Comparison of ENCODE assay signal across 9 cellular contexts in the genomic region with DNA sequence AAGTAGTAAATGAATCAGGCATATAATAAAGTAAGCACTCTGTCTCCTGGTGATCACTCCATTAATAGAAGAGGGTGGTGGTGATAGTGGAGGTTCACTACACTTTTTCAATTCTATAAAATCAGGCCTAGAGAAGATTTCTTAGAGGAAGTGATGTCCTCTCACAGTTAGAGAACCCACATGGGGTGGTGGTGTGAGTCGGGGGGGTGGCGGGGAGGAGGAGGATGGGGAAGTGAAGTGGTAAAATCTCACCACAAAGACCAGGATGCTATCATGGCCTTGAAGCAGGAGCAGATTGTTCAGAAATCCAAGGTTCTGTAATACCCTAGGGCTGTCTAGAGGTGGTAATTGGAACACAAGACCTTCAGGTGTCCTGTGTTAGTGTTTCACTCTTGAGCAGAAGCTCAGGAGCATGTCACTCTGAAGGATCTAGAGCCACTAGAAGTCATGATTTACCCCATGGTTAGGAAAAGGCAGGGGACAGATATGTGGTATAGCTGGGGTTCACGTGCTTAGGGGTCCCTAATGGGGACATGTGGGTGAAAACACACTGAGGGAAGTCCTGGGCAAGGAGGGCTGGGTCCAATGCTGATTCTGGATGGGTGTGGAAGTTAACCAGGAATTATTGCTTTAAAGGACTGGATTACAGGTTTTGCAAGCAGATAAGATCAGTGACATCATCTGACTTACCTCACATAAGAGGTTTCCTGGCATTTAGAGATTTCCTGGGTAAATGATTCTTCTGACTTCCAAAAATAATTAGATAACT. TPM values are rescaled to one million over a fixed set of nuclear protein-coding genes. Genes with fewer than 3 reads are reported as not detected.
DNase-seq lines count a peak whose midpoint lies in the region; ATAC-seq, FAIRE-seq and TF ChIP-seq lines count a peak whose summit lies in the region.
"Had no signal": no experiment of that assay in that cellular context is flagged by ENCODE, and none has a peak within 500 bp of the region (broad histone marks: within the 10 kb centered on the region; RNA-seq: fewer than 3 reads in every experiment).

No MANE protein-coding gene starts in this region.

- H3K27ac ChIP-seq in A549 (0 out of 6 replicates have a peak overlapping the region, but pooled peaks of 1 of the 2 experiments have one; percentile 31), HEK293 (ENCODE audit: extremely low read depth, low read depth, low read length) (no peak overlapping the region), esophagus squamous epithelium (peak overlapping the region in 3 of 4 donors; percentile 19 to 56 (median 47)), MM.1S (ENCODE audit: low read length) (no peak overlapping the region)
- H3K27ac ChIP-seq: VCaP had no signal

- POLR2A ChIA-PET in A549 (lab: Yijun Ruan, JAX) (interaction anchor here (0.6 kb wide), 1 partner anchor 21 kb away, joined by 5 read pairs; no protein-coding TSS in a partner anchor), HEK293 (lab: Yijun Ruan, JAX) (interaction anchor here (1.0 to 2.8 kb wide), 3 partner anchors 25 to 107 kb away, joined by 3 to 18 read pairs (median 5); partner anchors contain the start of genes RNF125 and TRAPPC8)

- WGBS in A549 (ENCODE audit: missing lambda C conversion rate), result 47% methylated on average over 3 of the region's 3 CpGs
- WGBS in esophagus squamous epithelium, 2 donors, result 62 to 73% methylated on average over 1 to 2 of the region's 3 CpGs

- H3F3A ChIP-seq in MM.1S (ENCODE audit: insufficient read depth, low read length), result no peaks in the 10 kb centered on the region

- TF ChIP-seq POLR2A in A549 (IDR thresholded peaks at IDR 0.05; ENCODE audit: low read length) (no peak), esophagus squamous epithelium (IDR thresholded peaks at IDR 0.05) (no peak)

- no peak for TF ChIP-seq CTCF in A549 (IDR thresholded peaks at IDR 0.05)
- TF ChIP-seq CTCF in HEK293 (tag by site-specific recombination; IDR thresholded peaks at IDR 0.05), result no peak
- no peak for TF ChIP-seq CTCF in esophagus squamous epithelium (IDR thresholded peaks at IDR 0.05)
- no peak for TF ChIP-seq CTCF in MM.1S (IDR thresholded peaks at IDR 0.05; ENCODE audit: low read length)

- H3K4me2 ChIP-seq in A549, result peak overlapping the region; percentile 28; the same call in 1 of the 3 replicates
- no peak overlapping the region for H3K4me2 ChIP-seq in MM.1S (ENCODE audit: low read depth, low read length)

- H3K4me3 ChIP-seq in A549 (no peak overlapping the region), HEK293 (ENCODE audit: low read depth, low read length) (no peak overlapping the region), esophagus squamous epithelium (no peak overlapping the region), MM.1S (ENCODE audit: low read length) (no peak overlapping the region)

- no peak for TF ChIP-seq RAD21 in A549 (conservative IDR thresholded peaks at IDR 0.05 in 1 of 2, IDR thresholded peaks at IDR 0.05 in 1 of 2)

- no peak overlapping the region for H2AFZ ChIP-seq in MM.1S (ENCODE audit: low read length)

- no peak for ATAC-seq in A549

- no peak overlapping the region for H3K9ac ChIP-seq in MM.1S (ENCODE audit: low read length)

- intact Hi-C loops in esophagus squamous epithelium (cut with DNase I), result no loop called here

- H3K4me1 ChIP-seq in A549 (peaks cover 16% of the 10 kb centered on the region; the same call in 2 of the 3 replicates), HEK293 (ENCODE audit: control insufficient read depth, insufficient read depth, low read length) (peaks cover 6% of the 10 kb centered on the region), esophagus squamous epithelium (peaks cover 0 to 21% (median 13%) of the 10 kb centered on the region in 3 donors), MM.1S (ENCODE audit: low read length) (no peaks in the 10 kb centered on the region)

- H3K79me2 ChIP-seq in MM.1S (ENCODE audit: low read length), result no peaks in the 10 kb centered on the region

- FAIRE-seq in A549 (lab: Jason Lieb, UNC), result no peak

- no peaks in the 10 kb centered on the region for H4K20me1 ChIP-seq in MM.1S (ENCODE audit: insufficient read depth, low read length)

- H3K27me3 ChIP-seq in esophagus squamous epithelium, result no peaks in the 10 kb centered on the region
- H3K27me3 ChIP-seq in MM.1S (replicated peaks; ENCODE audit: insufficient read depth, low read length), result no peaks in the 10 kb centered on the region

- peaks cover 0 to 4% of the 10 kb centered on the region in 2 experiments; a peak in 1 of 3 replicates for H3K36me3 ChIP-seq in HEK293 (ENCODE audit: control insufficient read depth in 2 of 2, insufficient read depth in 1 of 2, low read length in 2 of 2)
- peaks cover 0 to 7% (median 0%) of the 10 kb centered on the region in 3 donors for H3K36me3 ChIP-seq in esophagus squamous epithelium
- H3K36me3 ChIP-seq in MM.1S (replicated peaks; ENCODE audit: insufficient read depth, low read length), result no peaks in the 10 kb centered on the region

- peak in 1 of 2 experiments; percentile 9 for DNase-seq in A549 (ENCODE audit: low read depth in 1 of 2, low spot score in 1 of 2)
- peak; percentile 61 for DNase-seq in UCSD-AML1 (lab: John Stamatoyannopoulos, UW; ENCODE audit: unreplicated experiment)
- no peak for DNase-seq in esophagus squamous epithelium (lab: John Stamatoyannopoulos, UW)
- peak; percentile 32 to 52 for DNase-seq in stimulated activated CD4-positive, alpha-beta T cell treated with anti-CD3 and anti-CD28 coated beads, Interleukin-2, amount 100 ng/mL, for 24 hours
- no peak for DNase-seq in MM.1S
- no peak for DNase-seq in HPDE6-E6E7 (ENCODE audit: extremely low spot score)
- DNase-seq in T1000 (lab: John Stamatoyannopoulos, UW), result no peak

- H3K9me2 ChIP-seq in MM.1S (replicated peaks; ENCODE audit: insufficient read depth, low read length), result no peaks in the 10 kb centered on the region

- H3K9me3 ChIP-seq in A549 (no peaks in the 10 kb centered on the region), HEK293 (ENCODE audit: control insufficient read depth, insufficient read depth, low read depth, low read length) (no peaks in the 10 kb centered on the region), esophagus squamous epithelium (no peaks in the 10 kb centered on the region), MM.1S (replicated peaks; ENCODE audit: insufficient read depth, low read length) (no peaks in the 10 kb centered on the region)

- CTCF ChIA-PET in A549 (lab: Yijun Ruan, JAX) (no interaction called here), HEK293 (lab: Yijun Ruan, JAX) (interaction anchor here (1.0 to 1.7 kb wide), 4 partner anchors 12 to 37 kb away, joined by 3 to 5 read pairs (median 3); partner anchors contain the start of gene RNF125)

- no peak for TF ChIP-seq EP300 in A549 (IDR thresholded peaks at IDR 0.05)

TF ChIP-seq in A549, 52 proteins besides CTCF, POLR2A, EP300 and RAD21 (continues in another document):
- TF ChIP-seq HES2 (IDR thresholded peaks at IDR 0.05), result no peak

TF ChIP-seq in HEK293, 187 proteins besides CTCF, POLR2A, EP300 and RAD21 (continues in another document):
- TF ChIP-seq, protein P1, sequence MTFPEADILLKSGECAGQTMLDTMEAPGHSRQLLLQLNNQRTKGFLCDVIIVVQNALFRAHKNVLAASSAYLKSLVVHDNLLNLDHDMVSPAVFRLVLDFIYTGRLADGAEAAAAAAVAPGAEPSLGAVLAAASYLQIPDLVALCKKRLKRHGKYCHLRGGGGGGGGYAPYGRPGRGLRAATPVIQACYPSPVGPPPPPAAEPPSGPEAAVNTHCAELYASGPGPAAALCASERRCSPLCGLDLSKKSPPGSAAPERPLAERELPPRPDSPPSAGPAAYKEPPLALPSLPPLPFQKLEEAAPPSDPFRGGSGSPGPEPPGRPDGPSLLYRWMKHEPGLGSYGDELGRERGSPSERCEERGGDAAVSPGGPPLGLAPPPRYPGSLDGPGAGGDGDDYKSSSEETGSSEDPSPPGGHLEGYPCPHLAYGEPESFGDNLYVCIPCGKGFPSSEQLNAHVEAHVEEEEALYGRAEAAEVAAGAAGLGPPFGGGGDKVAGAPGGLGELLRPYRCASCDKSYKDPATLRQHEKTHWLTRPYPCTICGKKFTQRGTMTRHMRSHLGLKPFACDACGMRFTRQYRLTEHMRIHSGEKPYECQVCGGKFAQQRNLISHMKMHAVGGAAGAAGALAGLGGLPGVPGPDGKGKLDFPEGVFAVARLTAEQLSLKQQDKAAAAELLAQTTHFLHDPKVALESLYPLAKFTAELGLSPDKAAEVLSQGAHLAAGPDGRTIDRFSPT (tag by site-specific recombination; IDR thresholded peaks at IDR 0.05), result 0 out of 2 replicates have a peak, but pooled peaks have one; percentile 27
- 0 out of 2 replicates have a peak, but pooled peaks have one; percentile 32 for TF ChIP-seq KLF9 (tag by site-specific recombination; IDR thresholded peaks at IDR 0.05; ENCODE audit: low read depth)
- no peak for TF ChIP-seq YY2 (tag by site-specific recombination; IDR thresholded peaks at IDR 0.05)
- no peak for TF ChIP-seq ZBTB20 (tag by site-specific recombination; IDR thresholded peaks at IDR 0.05)
- TF ChIP-seq ZEB2 (tag by site-specific recombination; IDR thresholded peaks at IDR 0.05), result 0 out of 2 replicates have a peak, but pooled peaks have one; percentile 21
- TF ChIP-seq OVOL3 (tag by site-specific recombination; IDR thresholded peaks at IDR 0.05), result 0 out of 2 replicates have a peak, but pooled peaks have one; percentile 5
- TF ChIP-seq ZNF548 (tag by site-specific recombination; IDR thresholded peaks at IDR 0.05), result no peak
- 0 out of 2 replicates have a peak, but pooled peaks have one; percentile 26 for TF ChIP-seq KLF10 (tag by site-specific recombination; IDR thresholded peaks at IDR 0.05)

RNA-seq across cellular contexts. Expression of gene RNF125, which starts 31.0 kb away (rescaled TPM):
- 0.30 and 0.81 TPM in 2 replicates for polyA plus RNA-seq in A549 (2011; rRNA removed)
- 0.07 and 0.12 TPM in 2 replicates for polyA plus RNA-seq in A549 (2012; cell fraction: cytosol; rRNA removed)
- polyA plus RNA-seq in A549 (2012; cell fraction: nucleus; rRNA removed), result 0.04 and 0.07 TPM in 2 replicates
- polyA plus RNA-seq in A549 (2017; fragmentation: RNase III; extraction: RNeasy Plus Mini Kit Qiagen cat#74134 plus additional on column Dnase treatment), result 0.13 to 0.18 TPM (median 0.14 TPM) in 3 replicates
- polyA minus RNA-seq in A549 (2011; rRNA and poly(A)+ RNA removed), result 0.10 and 0.21 TPM in 2 replicates
- total RNA-seq in esophagus squamous epithelium, result 10 to 100 TPM in 1 of 4 donors, 1 to 10 TPM in 2, under 1 TPM in 1; 0.87 to 10.7 (median 3.2) TPM

RNA-seq across cellular contexts. Expression of gene RNF138, which starts 42.1 kb away (rescaled TPM):
- polyA plus RNA-seq in A549 (2011; rRNA removed), result 11.6 and 17.4 TPM in 2 replicates
- polyA plus RNA-seq in A549 (2012; cell fraction: cytosol; rRNA removed), result 22.5 and 23.1 TPM in 2 replicates
- 19.3 and 22.8 TPM in 2 replicates for polyA plus RNA-seq in A549 (2012; cell fraction: nucleus; rRNA removed)
- polyA plus RNA-seq in A549 (2017; fragmentation: RNase III; extraction: RNeasy Plus Mini Kit Qiagen cat#74134 plus additional on column Dnase treatment), result 18.3 to 24.9 TPM (median 18.6 TPM) in 3 replicates
- polyA minus RNA-seq in A549 (2011; rRNA and poly(A)+ RNA removed), result 13.1 and 15.2 TPM in 2 replicates
- total RNA-seq in esophagus squamous epithelium, result 10 to 100 TPM; 13.2 to 28.6 (median 15.4) TPM

Comparison
In these comparisons a context has a peak if more than half of its experiments do, and no peak if none do; other contexts are left out.
1. DNase-seq: peak in UCSD-AML1 (single experiment) and stimulated activated CD4-positive, alpha-beta T cell treated with anti-CD3 and anti-CD28 coated beads, Interleukin-2, amount 100 ng/mL, for 24 hours (2 of 2); none in esophagus squamous epithelium (single experiment), MM.1S (single experiment), HPDE6-E6E7 (single experiment) and T1000 (single experiment).
2. H3K27ac ChIP-seq: peak in esophagus squamous epithelium (3 of 4); none in HEK293 (single experiment) and MM.1S (single experiment).